In the genomic region with DNA sequence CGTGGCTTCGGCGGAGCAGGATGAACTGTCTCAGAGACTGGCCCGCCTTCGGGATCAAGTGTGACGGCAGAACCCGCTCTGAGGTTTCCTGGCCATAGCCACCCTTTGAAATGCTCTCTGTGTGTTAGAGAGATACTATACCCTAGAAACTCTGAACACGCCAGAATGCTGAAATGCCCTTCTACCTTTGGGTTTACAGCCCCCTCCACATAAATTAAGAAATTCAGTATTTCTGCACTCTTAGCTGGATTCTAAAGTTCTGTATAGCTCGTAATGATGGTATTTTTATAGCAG, we compare ENCODE assay signal across 8 cellular contexts. TPM values are rescaled to one million over a fixed set of nuclear protein-coding genes. Genes with fewer than 3 reads are reported as not detected.
DNase-seq lines count a peak whose midpoint lies in the region; ATAC-seq, FAIRE-seq and TF ChIP-seq lines count a peak whose summit lies in the region.

No MANE protein-coding gene starts in this region.

- TF ChIP-seq POLR2A in suprapubic skin (IDR thresholded peaks at IDR 0.05), result no peak
- TF ChIP-seq POLR2A in GM12892 (IDR thresholded peaks at IDR 0.05; ENCODE audit: low read depth, low read length), result no peak

- FAIRE-seq in GM12892 (lab: Jason Lieb, UNC), result no peak

- 5% methylated on average over 2 of the region's 9 CpGs for WGBS in suprapubic skin

- no peak for DNase-seq in activated CD4-positive, alpha-beta T cell treated with anti-CD3 and anti-CD28 coated beads, Interleukin-2, amount 10 ng/mL, durations not matched to agents 24 days and 14 days
- DNase-seq in activated CD4-positive, alpha-beta T cell treated with anti-CD3 and anti-CD28 coated beads for 48 hours, result no peak
- no peak for DNase-seq in activated naive CD8-positive, alpha-beta T cell treated with anti-CD3 and anti-CD28 coated beads, Interleukin-2, amount 50 U/mL, for 24 hours
- no peak for DNase-seq in suprapubic skin (ENCODE audit: low spot score in 2 of 2)
- no peak for DNase-seq in DMS79 (lab: John Stamatoyannopoulos, UW)
- no peak for DNase-seq in GM12892 (ENCODE audit: insufficient read length)
- DNase-seq in RPMI8226, result no peak

- H3K27me3 Mint-ChIP-seq in activated CD4-positive, alpha-beta T cell treated with anti-CD3 and anti-CD28 coated beads, Interleukin-2, amount 10 ng/mL, durations not matched to agents 24 days and 14 days, result peaks cover 2% of the 10 kb centered on the region
- H3K27me3 Mint-ChIP-seq in activated naive CD8-positive, alpha-beta T cell treated with anti-CD3 and anti-CD28 coated beads, Interleukin-2, amount 50 U/mL, for 24 hours, result no peaks in the 10 kb centered on the region

- H3K9me3 ChIP-seq in suprapubic skin, result no peaks in the 10 kb centered on the region

- no peaks in the 10 kb centered on the region for H3K9me3 Mint-ChIP-seq in activated CD4-positive, alpha-beta T cell treated with anti-CD3 and anti-CD28 coated beads, Interleukin-2, amount 10 ng/mL, durations not matched to agents 24 days and 14 days
- no peaks in the 10 kb centered on the region for H3K9me3 Mint-ChIP-seq in activated naive CD8-positive, alpha-beta T cell treated with anti-CD3 and anti-CD28 coated beads, Interleukin-2, amount 50 U/mL, for 24 hours

- H3K36me3 ChIP-seq in suprapubic skin, result peaks cover 9% of the 10 kb centered on the region

- intact Hi-C loops in activated CD4-positive, alpha-beta T cell treated with anti-CD3 and anti-CD28 coated beads, Interleukin-2, amount 10 ng/mL, durations not matched to agents 24 days and 14 days (cut with micrococcal nuclease), result loop anchor here (5.0 to 10.0 kb wide), 5 partner anchors 117 to 1940 kb away; a partner anchor contains a TSS

- TF ChIP-seq CTCF in suprapubic skin (IDR thresholded peaks at IDR 0.05), result no peak

- ATAC-seq in activated naive CD8-positive, alpha-beta T cell treated with anti-CD3 and anti-CD28 coated beads, Interleukin-2, amount 50 U/mL, for 24 hours, result no peak

- peaks cover 13% of the 10 kb centered on the region for H3K36me3 Mint-ChIP-seq in activated CD4-positive, alpha-beta T cell treated with anti-CD3 and anti-CD28 coated beads, Interleukin-2, amount 10 ng/mL, durations not matched to agents 24 days and 14 days (ENCODE audit: low read depth)
- peaks cover 5% of the 10 kb centered on the region for H3K36me3 Mint-ChIP-seq in activated naive CD8-positive, alpha-beta T cell treated with anti-CD3 and anti-CD28 coated beads, Interleukin-2, amount 50 U/mL, for 24 hours (ENCODE audit: low read depth)

- no peak for TF ChIP-seq EP300 in suprapubic skin (IDR thresholded peaks at IDR 0.05)

- peak overlapping the region; percentile 97 for H3K4me3 ChIP-seq in suprapubic skin

- H3K27me3 ChIP-seq in layer of hippocampus (ENCODE audit: control insufficient read depth, insufficient read depth, low read length) (no peaks in the 10 kb centered on the region), suprapubic skin (no peaks in the 10 kb centered on the region)

- peak overlapping the region; percentile 99 for H3K4me3 Mint-ChIP-seq in activated CD4-positive, alpha-beta T cell treated with anti-CD3 and anti-CD28 coated beads, Interleukin-2, amount 10 ng/mL, durations not matched to agents 24 days and 14 days
- peak overlapping the region; percentile 98 for H3K4me3 Mint-ChIP-seq in activated naive CD8-positive, alpha-beta T cell treated with anti-CD3 and anti-CD28 coated beads, Interleukin-2, amount 50 U/mL, for 24 hours

- peaks cover 46% of the 10 kb centered on the region for H3K4me1 ChIP-seq in suprapubic skin

- H3K27ac Mint-ChIP-seq in activated CD4-positive, alpha-beta T cell treated with anti-CD3 and anti-CD28 coated beads, Interleukin-2, amount 10 ng/mL, durations not matched to agents 24 days and 14 days, result peak overlapping the region; percentile 100
- H3K27ac Mint-ChIP-seq in activated naive CD8-positive, alpha-beta T cell treated with anti-CD3 and anti-CD28 coated beads, Interleukin-2, amount 50 U/mL, for 24 hours, result peak overlapping the region; percentile 98

- H3K27ac ChIP-seq in layer of hippocampus (ENCODE audit: low read depth, low read length) (peak overlapping the region; percentile 91), suprapubic skin (peak overlapping the region; percentile 99)

- H3K4me1 Mint-ChIP-seq in activated CD4-positive, alpha-beta T cell treated with anti-CD3 and anti-CD28 coated beads, Interleukin-2, amount 10 ng/mL, durations not matched to agents 24 days and 14 days, result peaks cover 24% of the 10 kb centered on the region
- peaks cover 51% of the 10 kb centered on the region for H3K4me1 Mint-ChIP-seq in activated naive CD8-positive, alpha-beta T cell treated with anti-CD3 and anti-CD28 coated beads, Interleukin-2, amount 50 U/mL, for 24 hours

RNA-seq across cellular contexts. Expression of a gene that starts 0.8 kb away (rescaled TPM):
- 22.7 and 24.4 TPM in 2 replicates for total RNA-seq in activated CD4-positive, alpha-beta T cell treated with anti-CD3 and anti-CD28 coated beads, Interleukin-2, amount 10 ng/mL, durations not matched to agents 24 days and 14 days
- 100 to 1,000 TPM in 1 of 4 donors, 10 to 100 TPM in 3; 53.9 to 123 (median 80.4) TPM for total RNA-seq in suprapubic skin
- polyA plus RNA-seq in GM12892 (2012; ENCODE audit: missing spikeins), result 15.8 TPM

RNA-seq across cellular contexts. Expression of a gene that starts 56.1 kb away (rescaled TPM):
- total RNA-seq in activated CD4-positive, alpha-beta T cell treated with anti-CD3 and anti-CD28 coated beads, Interleukin-2, amount 10 ng/mL, durations not matched to agents 24 days and 14 days, result 39.2 and 45.8 TPM in 2 replicates
- 10 to 100 TPM; 28.2 to 84.2 (median 40.3) TPM for total RNA-seq in suprapubic skin
- 27.0 TPM for polyA plus RNA-seq in GM12892 (2012; ENCODE audit: missing spikeins)
